Comparison of ENCODE assay signal across 1 cellular context in the genomic region with DNA sequence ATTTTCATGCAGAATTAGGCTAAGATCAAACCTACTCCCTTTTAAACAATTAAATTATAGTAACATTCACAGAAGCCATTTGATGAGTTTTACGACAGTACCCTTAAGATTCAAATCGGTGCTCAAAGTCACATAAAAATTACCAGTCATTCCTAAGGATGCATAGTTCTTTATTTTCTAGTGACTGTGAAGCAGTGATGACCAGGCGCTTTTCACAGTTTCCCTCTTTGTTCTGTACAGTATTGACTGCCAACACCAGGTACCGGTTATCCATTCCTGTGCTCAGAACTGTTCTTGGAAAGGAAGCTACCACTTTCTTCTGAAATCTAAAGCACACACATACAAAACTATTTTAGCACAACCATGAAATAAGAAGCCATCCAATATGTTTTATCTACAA.
TF ChIP-seq lines count a peak whose summit lies in the region.

No MANE protein-coding gene starts in this region.

TF ChIP-seq in HepG2, 621 proteins besides CTCF, POLR2A, EP300 and RAD21:
- TF ChIP-seq, protein P1, sequence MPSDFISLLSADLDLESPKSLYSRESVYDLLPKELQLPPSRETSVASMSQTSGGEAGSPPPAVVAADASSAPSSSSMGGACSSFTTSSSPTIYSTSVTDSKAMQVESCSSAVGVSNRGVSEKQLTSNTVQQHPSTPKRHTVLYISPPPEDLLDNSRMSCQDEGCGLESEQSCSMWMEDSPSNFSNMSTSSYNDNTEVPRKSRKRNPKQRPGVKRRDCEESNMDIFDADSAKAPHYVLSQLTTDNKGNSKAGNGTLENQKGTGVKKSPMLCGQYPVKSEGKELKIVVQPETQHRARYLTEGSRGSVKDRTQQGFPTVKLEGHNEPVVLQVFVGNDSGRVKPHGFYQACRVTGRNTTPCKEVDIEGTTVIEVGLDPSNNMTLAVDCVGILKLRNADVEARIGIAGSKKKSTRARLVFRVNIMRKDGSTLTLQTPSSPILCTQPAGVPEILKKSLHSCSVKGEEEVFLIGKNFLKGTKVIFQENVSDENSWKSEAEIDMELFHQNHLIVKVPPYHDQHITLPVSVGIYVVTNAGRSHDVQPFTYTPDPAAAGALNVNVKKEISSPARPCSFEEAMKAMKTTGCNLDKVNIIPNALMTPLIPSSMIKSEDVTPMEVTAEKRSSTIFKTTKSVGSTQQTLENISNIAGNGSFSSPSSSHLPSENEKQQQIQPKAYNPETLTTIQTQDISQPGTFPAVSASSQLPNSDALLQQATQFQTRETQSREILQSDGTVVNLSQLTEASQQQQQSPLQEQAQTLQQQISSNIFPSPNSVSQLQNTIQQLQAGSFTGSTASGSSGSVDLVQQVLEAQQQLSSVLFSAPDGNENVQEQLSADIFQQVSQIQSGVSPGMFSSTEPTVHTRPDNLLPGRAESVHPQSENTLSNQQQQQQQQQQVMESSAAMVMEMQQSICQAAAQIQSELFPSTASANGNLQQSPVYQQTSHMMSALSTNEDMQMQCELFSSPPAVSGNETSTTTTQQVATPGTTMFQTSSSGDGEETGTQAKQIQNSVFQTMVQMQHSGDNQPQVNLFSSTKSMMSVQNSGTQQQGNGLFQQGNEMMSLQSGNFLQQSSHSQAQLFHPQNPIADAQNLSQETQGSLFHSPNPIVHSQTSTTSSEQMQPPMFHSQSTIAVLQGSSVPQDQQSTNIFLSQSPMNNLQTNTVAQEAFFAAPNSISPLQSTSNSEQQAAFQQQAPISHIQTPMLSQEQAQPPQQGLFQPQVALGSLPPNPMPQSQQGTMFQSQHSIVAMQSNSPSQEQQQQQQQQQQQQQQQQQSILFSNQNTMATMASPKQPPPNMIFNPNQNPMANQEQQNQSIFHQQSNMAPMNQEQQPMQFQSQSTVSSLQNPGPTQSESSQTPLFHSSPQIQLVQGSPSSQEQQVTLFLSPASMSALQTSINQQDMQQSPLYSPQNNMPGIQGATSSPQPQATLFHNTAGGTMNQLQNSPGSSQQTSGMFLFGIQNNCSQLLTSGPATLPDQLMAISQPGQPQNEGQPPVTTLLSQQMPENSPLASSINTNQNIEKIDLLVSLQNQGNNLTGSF (CRISPR knock-in tag; IDR thresholded peaks at IDR 0.05) = no peak
- TF ChIP-seq ZSCAN25 (CRISPR knock-in tag; IDR thresholded peaks at IDR 0.05) (no peak), BRD4 (CRISPR knock-in tag; IDR thresholded peaks at IDR 0.05) (no peak), ETV5 (CRISPR knock-in tag; IDR thresholded peaks at IDR 0.05; ENCODE audit: borderline replicate concordance) (no peak), SP5 (CRISPR knock-in tag; IDR thresholded peaks at IDR 0.05; ENCODE audit: borderline replicate concordance, low read depth) (no peak), JUND (CRISPR knock-in tag; IDR thresholded peaks at IDR 0.05) (no peak), ZFP36L1 (CRISPR knock-in tag; IDR thresholded peaks at IDR 0.05) (no peak), ZFAT (CRISPR knock-in tag; conservative IDR thresholded peaks at IDR 0.05) (no peak), ZNF781 (CRISPR knock-in tag; IDR thresholded peaks at IDR 0.05; ENCODE audit: borderline replicate concordance, not compliant biosample characterization) (no peak)
